23 cellular contexts compared by ENCODE assay signal in the genomic region with DNA sequence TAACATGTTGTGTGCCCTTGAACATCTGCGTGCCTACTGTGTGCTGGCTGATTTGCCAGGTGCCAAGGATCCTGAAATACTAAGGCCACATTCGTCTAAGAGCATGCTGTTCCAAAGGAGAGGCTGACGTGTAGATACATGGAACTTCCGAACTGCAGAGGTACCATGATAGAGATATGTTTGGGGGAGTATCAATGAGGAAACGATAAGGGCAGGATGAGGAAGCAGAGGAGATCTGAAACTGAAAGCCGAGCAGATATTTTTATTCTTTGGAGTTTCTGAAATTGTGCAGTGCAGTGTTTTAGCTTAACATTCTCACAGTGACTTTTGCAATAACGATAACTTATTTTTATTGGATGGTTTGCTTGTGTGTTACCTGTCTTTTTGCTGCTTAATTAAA. TPM values are rescaled to one million over a fixed set of nuclear protein-coding genes. Genes with fewer than 3 reads are reported as not detected.
"Had no signal": no experiment of that assay in that cellular context is flagged by ENCODE, and none has a peak within 500 bp of the region (broad histone marks: within the 10 kb centered on the region; RNA-seq: fewer than 3 reads in every experiment).

No MANE protein-coding gene starts in this region.

- DNase-seq: activated B cell treated with CpG ODN at 0.5 μM for 24 hours; activated CD4-positive, alpha-beta T cell treated with anti-CD3 and anti-CD28 coated beads for 36 hours; activated CD4-positive, alpha-beta T cell treated with anti-CD3 and anti-CD28 coated beads, Interleukin-2, amount 50 U/mL, for 4 hours; activated CD8-positive, alpha-beta memory T cell treated with anti-CD3 and anti-CD28 coated beads for 24 hours; activated CD8-positive, alpha-beta memory T cell treated with anti-CD3 and anti-CD28 coated beads, Interleukin-2, amount 50 U/mL, for 4 hours; activated naive CD4-positive, alpha-beta T cell; activated T-cell treated with anti-CD3 and anti-CD28 coated beads, Interleukin-2, amount 50 U/mL, for 24 hours; central memory CD4-positive, alpha-beta T cell; effector memory CD4-positive, alpha-beta T cell; foreskin keratinocyte; immature natural killer cell; kidney glomerular epithelial cell; left ventricle myocardium inferior; naive thymus-derived CD8-positive, alpha-beta T cell; stimulated activated CD4-positive, alpha-beta T cell treated with anti-CD3 and anti-CD28 coated beads, Interleukin-12 subunit alpha, Interleukin-12 subunit beta, amount 100 ng/mL, for 4 hours; stimulated activated CD4-positive, alpha-beta T cell treated with anti-CD3 and anti-CD28 coated beads, Interleukin-4, amount 100 ng/mL, for 4 hours; stimulated activated naive CD8-positive, alpha-beta T cell treated with anti-CD3 and anti-CD28 coated beads, Interleukin-15, Interleukin-2, amounts not matched to agents 100 U/mL and 50 U/mL, for 24 hours; upper lobe of left lung had no signal

- H3K27ac ChIP-seq: foreskin keratinocyte, hepatocyte, left ventricle myocardium inferior, upper lobe of left lung had no signal

- H3K27me3 ChIP-seq: hepatocyte, upper lobe of left lung had no signal

- H3K4me3 Mint-ChIP-seq: activated B cell treated with CpG ODN at 0.5 μM for 24 hours; activated CD4-positive, alpha-beta T cell treated with anti-CD3 and anti-CD28 coated beads for 36 hours; activated naive CD8-positive, alpha-beta T cell; activated T-cell treated with anti-CD3 and anti-CD28 coated beads, Interleukin-2, amount 50 U/mL, for 24 hours; immature natural killer cell; mesothelial cell of epicardium; naive thymus-derived CD8-positive, alpha-beta T cell; T-helper 2 cell treated with Interferon-gamma antibody and Interleukin-4, amounts not matched to agents 5 μg/mL and 100 μg/mL, for 36 hours had no signal

- H3K36me3 ChIP-seq: left ventricle myocardium inferior, upper lobe of left lung had no signal

- H3K4me3 ChIP-seq: hepatocyte, left ventricle myocardium inferior, upper lobe of left lung had no signal

- ATAC-seq: activated CD4-positive, alpha-beta T cell treated with anti-CD3 and anti-CD28 coated beads for 36 hours; foreskin keratinocyte; naive thymus-derived CD8-positive, alpha-beta T cell; stimulated activated naive CD8-positive, alpha-beta T cell treated with anti-CD3 and anti-CD28 coated beads, Interleukin-15, Interleukin-2, amounts not matched to agents 100 U/mL and 50 U/mL, for 24 hours had no signal

- H3K4me1 ChIP-seq: foreskin keratinocyte, left ventricle myocardium inferior, upper lobe of left lung had no signal

- H3K27ac Mint-ChIP-seq: activated B cell treated with CpG ODN at 0.5 μM for 24 hours; activated CD4-positive, alpha-beta T cell treated with anti-CD3 and anti-CD28 coated beads for 36 hours; activated naive CD8-positive, alpha-beta T cell; activated T-cell treated with anti-CD3 and anti-CD28 coated beads, Interleukin-2, amount 50 U/mL, for 24 hours; activated T-helper 2 cell treated with anti-CD3 and anti-CD28 coated beads, Interferon-gamma antibody, Interleukin-2, Interleukin-4, amounts not matched to agents 10 μg/mL and 5 μg/mL and 100 μg/mL, durations not matched to agents 14 hours and 24 hours and 36 hours; immature natural killer cell; mesothelial cell of epicardium; naive thymus-derived CD8-positive, alpha-beta T cell; T-helper 2 cell treated with Interferon-gamma antibody and Interleukin-4, amounts not matched to agents 5 μg/mL and 100 μg/mL, for 36 hours had no signal

- H3K4me1 Mint-ChIP-seq: activated B cell treated with CpG ODN at 0.5 μM for 24 hours; activated CD4-positive, alpha-beta T cell treated with anti-CD3 and anti-CD28 coated beads for 36 hours; immature natural killer cell; mesothelial cell of epicardium; naive thymus-derived CD8-positive, alpha-beta T cell had no signal

- H3K9me3 ChIP-seq: left ventricle myocardium inferior, upper lobe of left lung had no signal

- H3K9me3 Mint-ChIP-seq: activated B cell treated with CpG ODN at 0.5 μM for 24 hours; activated T-cell treated with anti-CD3 and anti-CD28 coated beads, Interleukin-2, amount 50 U/mL, for 24 hours; activated T-helper 2 cell treated with anti-CD3 and anti-CD28 coated beads, Interferon-gamma antibody, Interleukin-2, Interleukin-4, amounts not matched to agents 10 μg/mL and 5 μg/mL and 100 μg/mL, durations not matched to agents 14 hours and 24 hours and 36 hours; immature natural killer cell; T-helper 2 cell treated with Interferon-gamma antibody and Interleukin-4, amounts not matched to agents 5 μg/mL and 100 μg/mL, for 36 hours had no signal

- H3K36me3 Mint-ChIP-seq: activated naive CD8-positive, alpha-beta T cell; immature natural killer cell; mesothelial cell of epicardium; naive thymus-derived CD8-positive, alpha-beta T cell had no signal

RNA-seq across cellular contexts. Expression of a gene that starts 24.3 kb away (rescaled TPM):
- total RNA-seq: naive thymus-derived CD8-positive, alpha-beta T cell had no signal
- polyA plus RNA-seq: naive thymus-derived CD8-positive, alpha-beta T cell had no signal
